In genomic region chr14:67077914-67078313, GRCh38 we compare ENCODE assay signal across 14 cellular contexts.
"Had no signal": no experiment of that assay in that cellular context is flagged by ENCODE, and none has a peak within 500 bp of the region (broad histone marks: within the 10 kb centered on the region; RNA-seq: fewer than 3 reads in every experiment).

No MANE protein-coding gene starts in this region.

- H3K4me1 Mint-ChIP-seq: activated CD4-positive, alpha-beta T cell treated with anti-CD3 and anti-CD28 coated beads, Interleukin-2, amount 10 ng/mL, durations not matched to agents 24 days and 14 days had no signal

- H3K36me3 ChIP-seq: gastrocnemius medialis, spleen had no signal

- DNase-seq: activated CD4-positive, alpha-beta T cell treated with anti-CD3 and anti-CD28 coated beads, Interleukin-2, amount 10 ng/mL, durations not matched to agents 24 days and 14 days; activated CD8-positive, alpha-beta T cell treated with anti-CD3 and anti-CD28 coated beads for 36 hours; activated effector memory CD4-positive, alpha-beta T cell treated with anti-CD3 and anti-CD28 coated beads, Interleukin-2, amount 50 U/mL, for 16 hours; activated naive CD4-positive, alpha-beta T cell treated with anti-CD3 and anti-CD28 coated beads, Interleukin-2, amount 50 U/mL, for 16 hours; activated T-cell treated with anti-CD3 and anti-CD28 coated beads, Interleukin-2, amount 50 U/mL, for 48 hours; gastrocnemius medialis; heart left ventricle; mesenchymal stem cell; spleen; stimulated activated naive B cell treated with anti-CD40 and anti-IgM and Interleukin-4, amounts not matched to agents 10 μg/mL and 1 μg/mL and 100 μg/mL, for 72 hours had no signal

- H3K27ac ChIP-seq: epithelial cell of prostate, gastrocnemius medialis, heart left ventricle, parathyroid adenoma, spleen had no signal

- H3K27ac Mint-ChIP-seq: activated CD4-positive, alpha-beta T cell treated with anti-CD3 and anti-CD28 coated beads, Interleukin-2, amount 10 ng/mL, durations not matched to agents 24 days and 14 days; activated CD8-positive, alpha-beta T cell treated with anti-CD3 and anti-CD28 coated beads for 36 hours; natural killer cell treated with Interleukin-12 subunit alpha and Interleukin-12 subunit beta and Interleukin-15 and Interleukin-18, amount 100 ng/mL, for 72 hours; stimulated activated naive B cell treated with anti-CD40 and anti-IgM and Interleukin-4, amounts not matched to agents 10 μg/mL and 1 μg/mL and 100 μg/mL, for 72 hours; T-helper 1 cell treated with Interleukin-12 subunit alpha and Interleukin-12 subunit beta and Interleukin-4 antibody, amounts not matched to agents 30 μg/mL and 1 μg/mL, for 36 hours had no signal

- H3K9me3 ChIP-seq: gastrocnemius medialis had no signal

- H3K27me3 ChIP-seq: gastrocnemius medialis, heart left ventricle, spleen had no signal

- H3K4me3 Mint-ChIP-seq: activated CD4-positive, alpha-beta T cell treated with anti-CD3 and anti-CD28 coated beads, Interleukin-2, amount 10 ng/mL, durations not matched to agents 24 days and 14 days; activated CD8-positive, alpha-beta T cell treated with anti-CD3 and anti-CD28 coated beads for 36 hours; natural killer cell treated with Interleukin-12 subunit alpha and Interleukin-12 subunit beta and Interleukin-15 and Interleukin-18, amount 100 ng/mL, for 72 hours; stimulated activated naive B cell treated with anti-CD40 and anti-IgM and Interleukin-4, amounts not matched to agents 10 μg/mL and 1 μg/mL and 100 μg/mL, for 72 hours; T-helper 1 cell treated with Interleukin-12 subunit alpha and Interleukin-12 subunit beta and Interleukin-4 antibody, amounts not matched to agents 30 μg/mL and 1 μg/mL, for 36 hours had no signal

- H3K4me3 ChIP-seq: gastrocnemius medialis, heart left ventricle, spleen had no signal

- H3K27me3 Mint-ChIP-seq: activated CD4-positive, alpha-beta T cell treated with anti-CD3 and anti-CD28 coated beads, Interleukin-2, amount 10 ng/mL, durations not matched to agents 24 days and 14 days; activated CD8-positive, alpha-beta T cell treated with anti-CD3 and anti-CD28 coated beads for 36 hours; natural killer cell treated with Interleukin-12 subunit alpha and Interleukin-12 subunit beta and Interleukin-15 and Interleukin-18, amount 100 ng/mL, for 72 hours; stimulated activated naive B cell treated with anti-CD40 and anti-IgM and Interleukin-4, amounts not matched to agents 10 μg/mL and 1 μg/mL and 100 μg/mL, for 72 hours had no signal

- H3K4me1 ChIP-seq: gastrocnemius medialis, heart left ventricle, parathyroid adenoma, spleen had no signal

- H3K9me3 Mint-ChIP-seq: activated CD4-positive, alpha-beta T cell treated with anti-CD3 and anti-CD28 coated beads, Interleukin-2, amount 10 ng/mL, durations not matched to agents 24 days and 14 days had no signal
